32 cellular contexts compared by ENCODE assay signal in the genomic region with DNA sequence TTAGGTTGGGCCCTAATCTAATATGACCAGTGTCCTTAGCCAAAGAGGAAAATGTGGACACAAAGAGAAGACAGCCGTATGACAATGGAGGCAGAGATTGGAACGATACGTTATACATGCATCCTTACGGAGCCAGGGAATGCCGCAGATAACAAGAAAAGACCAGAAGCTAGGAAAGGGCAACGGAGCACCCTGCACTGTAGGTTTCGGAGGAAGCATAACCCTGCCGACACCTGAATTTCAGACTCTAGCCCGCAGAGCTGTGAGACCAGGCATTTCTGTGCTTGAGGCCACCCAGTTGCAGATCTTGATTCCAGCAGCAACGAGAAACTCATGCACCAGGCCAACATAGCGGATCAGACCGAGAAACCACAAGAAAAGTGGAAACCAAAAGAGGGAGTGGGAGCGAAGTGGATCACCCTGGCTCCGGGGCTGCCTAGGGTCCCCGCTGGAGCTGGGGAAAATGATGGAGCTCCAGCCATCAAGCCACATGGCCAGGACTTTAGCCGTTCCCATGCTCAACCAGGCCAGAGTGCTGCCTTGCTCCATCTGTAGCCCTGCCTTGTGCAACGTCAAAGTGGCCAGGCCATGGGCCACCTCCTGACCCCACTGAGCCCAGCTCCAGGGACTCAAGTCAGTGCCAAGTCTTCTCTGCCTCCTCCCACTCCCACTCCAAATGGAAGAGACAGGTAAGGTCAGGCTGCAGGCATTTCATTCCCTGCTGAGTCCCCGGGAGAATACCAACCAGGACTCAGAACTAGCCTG.
"Had no signal": no experiment of that assay in that cellular context is flagged by ENCODE, and none has a peak within 500 bp of the region (broad histone marks: within the 10 kb centered on the region; RNA-seq: fewer than 3 reads in every experiment).

No MANE protein-coding gene starts in this region.

- ATAC-seq: activated CD8-positive, alpha-beta T cell treated with anti-CD3 and anti-CD28 coated beads, Interleukin-2, amount 10 ng/mL, durations not matched to agents 7 days and 5 days; activated T-cell treated with anti-CD3 and anti-CD28 coated beads, Interleukin-2, amount 50 U/mL, for 4 hours; activated T-helper 17 cell treated with anti-CD3 and anti-CD28 coated beads, Interleukin-2, amount 50 U/mL, for 72 hours; gastrocnemius medialis; upper lobe of right lung; WTC11 had no signal

- H3K36me3 Mint-ChIP-seq: mesothelial cell of epicardium; stimulated activated naive B cell treated with anti-CD40 and anti-IgM and Interleukin-4, amounts not matched to agents 10 μg/mL and 1 μg/mL and 100 μg/mL, for 72 hours; WTC11 had no signal

- FAIRE-seq: astrocyte, keratinocyte had no signal

- H3K27ac ChIP-seq: brain microvascular endothelial cell, gastrocnemius medialis, hepatocyte, right atrium auricular region, stomach, tibial artery, upper lobe of right lung had no signal

- H3K36me3 ChIP-seq: brain microvascular endothelial cell, gastrocnemius medialis, right atrium auricular region, stomach, tibial artery, upper lobe of right lung had no signal

- H3K4me3 ChIP-seq: gastrocnemius medialis, hepatocyte, right atrium auricular region, smooth muscle cell, stomach, tibial artery, upper lobe of right lung had no signal

- H3K27me3 ChIP-seq: brain microvascular endothelial cell, gastrocnemius medialis, hepatocyte, right atrium auricular region had no signal

- H3K4me3 Mint-ChIP-seq: activated CD8-positive, alpha-beta T cell treated with anti-CD3 and anti-CD28 coated beads, Interleukin-2, amount 10 ng/mL, durations not matched to agents 7 days and 5 days; activated T-cell treated with anti-CD3 and anti-CD28 coated beads, Interleukin-2, amount 50 U/mL, for 4 hours; activated T-helper 17 cell treated with anti-CD3 and anti-CD28 coated beads, Interleukin-2, amount 50 U/mL, for 72 hours; dendritic cell treated with granulocyte-macrophage colony-stimulating factor and Interleukin-4, amounts not matched to agents 40 ng/mL and 50 ng/mL, for 4 days; mesothelial cell of epicardium; naive B cell; neural crest cell; stimulated activated naive B cell treated with anti-CD40 and anti-IgM and Interleukin-4, amounts not matched to agents 10 μg/mL and 1 μg/mL and 100 μg/mL, for 72 hours; WTC11 had no signal

- H3K27ac Mint-ChIP-seq: activated CD8-positive, alpha-beta T cell treated with anti-CD3 and anti-CD28 coated beads, Interleukin-2, amount 10 ng/mL, durations not matched to agents 7 days and 5 days; activated T-helper 17 cell treated with anti-CD3 and anti-CD28 coated beads, Interleukin-2, amount 50 U/mL, for 72 hours; dendritic cell treated with granulocyte-macrophage colony-stimulating factor and Interleukin-4, amounts not matched to agents 40 ng/mL and 50 ng/mL, for 4 days; mesothelial cell of epicardium; naive B cell; stimulated activated naive B cell treated with anti-CD40 and anti-IgM and Interleukin-4, amounts not matched to agents 10 μg/mL and 1 μg/mL and 100 μg/mL, for 72 hours; WTC11 had no signal

- H3K9me3 ChIP-seq: gastrocnemius medialis, stomach, upper lobe of right lung had no signal

- DNase-seq: activated CD4-positive, alpha-beta T cell treated with anti-CD3 and anti-CD28 coated beads for 1 hour; activated CD4-positive, alpha-beta T cell treated with anti-CD3 and anti-CD28 coated beads, Interleukin-2, amount 50 U/mL, for 1 hour; activated CD8-positive, alpha-beta T cell treated with anti-CD3 and anti-CD28 coated beads, Interleukin-2, amount 10 ng/mL, durations not matched to agents 7 days and 5 days; activated gamma-delta T cell treated with Interleukin-2 at 50 U/mL for 16 hours; activated naive CD4-positive, alpha-beta T cell treated with anti-CD3 and anti-CD28 coated beads, Interleukin-2, amount 50 U/mL, for 16 hours; activated T-cell treated with anti-CD3 and anti-CD28 coated beads, Interleukin-2, amount 50 U/mL, for 4 hours; amniotic stem cell; brain microvascular endothelial cell; caudate nucleus; effector CD8-positive, alpha-beta T cell; gastrocnemius medialis; left cardiac atrium; mammary epithelial cell; naive B cell; occipital lobe; stimulated activated CD4-positive, alpha-beta T cell treated with anti-CD3 and anti-CD28 coated beads, Interleukin-1b, Interleukin-23, amount 100 ng/mL, for 48 hours; stimulated activated CD4-positive, alpha-beta T cell treated with anti-CD3 and anti-CD28 coated beads, Interleukin-4, amount 100 ng/mL, for 4 hours; stimulated activated naive B cell treated with anti-CD40 and anti-IgM and Interleukin-4, amounts not matched to agents 10 μg/mL and 1 μg/mL and 100 μg/mL, for 72 hours; stomach; T-helper 2 cell; upper lobe of right lung had no signal

- H3K4me1 ChIP-seq: gastrocnemius medialis, right atrium auricular region, stomach, tibial artery, upper lobe of right lung had no signal

- H3K9me3 Mint-ChIP-seq: activated T-cell treated with anti-CD3 and anti-CD28 coated beads, Interleukin-2, amount 50 U/mL, for 4 hours; activated T-helper 17 cell treated with anti-CD3 and anti-CD28 coated beads, Interleukin-2, amount 50 U/mL, for 72 hours; dendritic cell treated with granulocyte-macrophage colony-stimulating factor and Interleukin-4, amounts not matched to agents 40 ng/mL and 50 ng/mL, for 4 days; mesothelial cell of epicardium; neural crest cell; stimulated activated naive B cell treated with anti-CD40 and anti-IgM and Interleukin-4, amounts not matched to agents 10 μg/mL and 1 μg/mL and 100 μg/mL, for 72 hours had no signal

- H3K4me1 Mint-ChIP-seq: activated T-helper 17 cell treated with anti-CD3 and anti-CD28 coated beads, Interleukin-2, amount 50 U/mL, for 72 hours; naive B cell; neural crest cell; stimulated activated naive B cell treated with anti-CD40 and anti-IgM and Interleukin-4, amounts not matched to agents 10 μg/mL and 1 μg/mL and 100 μg/mL, for 72 hours had no signal
